8 cellular contexts compared by ENCODE assay signal in the genomic region with DNA sequence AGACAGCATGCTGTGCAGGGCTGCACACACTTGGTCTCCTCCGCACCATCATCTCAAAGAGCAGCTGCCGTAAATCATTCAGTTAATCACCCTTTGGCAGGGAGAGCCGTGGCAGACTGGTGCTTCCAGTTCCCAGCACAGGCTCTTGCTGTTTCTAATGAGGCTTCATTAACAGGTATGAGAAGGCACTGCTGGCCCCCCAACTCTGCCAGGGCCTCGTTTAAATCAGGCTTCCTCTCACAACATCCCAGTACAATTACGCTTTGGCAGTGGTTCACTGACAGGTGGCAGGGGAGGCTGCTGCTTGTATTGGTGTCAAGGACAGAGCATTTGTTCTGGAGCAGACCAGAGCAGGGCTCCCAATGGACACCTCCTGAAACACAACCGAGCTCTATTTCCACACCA.
DNase-seq lines count a peak whose midpoint lies in the region; ATAC-seq and TF ChIP-seq lines count a peak whose summit lies in the region.

No MANE protein-coding gene starts in this region.

- ATAC-seq in mucosa of descending colon (peak; percentile 40), GM18520 (IDR thresholded peaks at IDR 0.05; ENCODE audit: unreplicated experiment) (no peak), HG02970 (IDR thresholded peaks at IDR 0.05; ENCODE audit: low FRiP score, unreplicated experiment) (no peak)

- H3K9me3 ChIP-seq in mucosa of descending colon: no peaks in the 10 kb centered on the region

- no peak for TF ChIP-seq CTCF in mucosa of descending colon (IDR thresholded peaks at IDR 0.05)

- H3K36me3 ChIP-seq in mucosa of descending colon (ENCODE audit: low read depth): no peaks in the 10 kb centered on the region

- H3K4me3 ChIP-seq in mucosa of descending colon: no peak overlapping the region

- intact Hi-C loops in mucosa of descending colon (cut with DNase I, micrococcal nuclease): no loop called here

- DNase-seq in DMS79 (lab: John Stamatoyannopoulos, UW) (peak; percentile 28), NCI-H1092 (lab: John Stamatoyannopoulos, UW) (peak; percentile 84), NCI-H748 (lab: John Stamatoyannopoulos, UW; ENCODE audit: unreplicated experiment) (peak; percentile 92), mucosa of descending colon (peak in 2 of 3 donors; percentile 53 to 56), GM19240 (ENCODE audit: insufficient read length, low spot score) (no peak), H4 (ENCODE audit: low spot score) (no peak)

- peaks cover 22% of the 10 kb centered on the region for H3K4me1 ChIP-seq in mucosa of descending colon (ENCODE audit: low read depth)

Comparison
In these comparisons a context has a peak if more than half of its experiments do, and no peak if none do; other contexts are left out.
1. DNase-seq: peak in DMS79 (single experiment), NCI-H1092 (single experiment), NCI-H748 (single experiment) and mucosa of descending colon (2 of 3); none in GM19240 (single experiment) and H4 (single experiment).